18 cellular contexts compared by ENCODE assay signal in genomic region chrX:138946941-138947340, GRCh38.
"Had no signal": no experiment of that assay in that cellular context is flagged by ENCODE, and none has a peak within 500 bp of the region (broad histone marks: within the 10 kb centered on the region; RNA-seq: fewer than 3 reads in every experiment).

No MANE protein-coding gene starts in this region.

- H3K9me3 ChIP-seq: heart left ventricle, pancreas, psoas muscle, right atrium auricular region, spleen, upper lobe of left lung had no signal

- H3K4me1 ChIP-seq: heart left ventricle, pancreas, psoas muscle, right atrium auricular region, spleen, upper lobe of left lung had no signal

- H3K27me3 ChIP-seq: heart left ventricle, pancreas, right atrium auricular region, spleen, upper lobe of left lung had no signal

- H3K27ac ChIP-seq: heart left ventricle, pancreas, psoas muscle, right atrium auricular region, spleen, upper lobe of left lung had no signal

- DNase-seq: activated CD4-positive, alpha-beta memory T cell treated with anti-CD3 and anti-CD28 coated beads for 36 hours; activated CD4-positive, alpha-beta T cell treated with anti-CD3 and anti-CD28 coated beads for 48 hours; activated effector memory CD4-positive, alpha-beta T cell treated with Interleukin-2 at 50 U/mL for 16 hours; activated naive CD4-positive, alpha-beta T cell treated with anti-CD3 and anti-CD28 coated beads for 36 hours; activated naive CD8-positive, alpha-beta T cell treated with anti-CD3 and anti-CD28 coated beads, Interleukin-2, amount 10 ng/mL, durations not matched to agents 7 days and 5 days; activated T-cell treated with anti-CD3 and anti-CD28 coated beads, Interleukin-2, amount 50 U/mL, for 72 hours; amygdala; effector CD8-positive, alpha-beta T cell; heart left ventricle; mesenchymal stem cell; nephron progenitor cell; pancreas; psoas muscle; spleen; stimulated activated CD4-positive, alpha-beta T cell treated with anti-CD3 and anti-CD28 coated beads, Interleukin-4, amount 100 ng/mL, for 4 hours; stimulated activated naive CD8-positive, alpha-beta T cell treated with anti-CD3 and anti-CD28 coated beads, Interleukin-15, Interleukin-2, amounts not matched to agents 100 U/mL and 50 U/mL, for 24 hours; upper lobe of left lung had no signal

- H3K36me3 ChIP-seq: heart left ventricle, pancreas, right atrium auricular region, spleen, upper lobe of left lung had no signal

- H3K4me3 ChIP-seq: heart left ventricle, pancreas, psoas muscle, right atrium auricular region, spleen, upper lobe of left lung had no signal
